ENCODE assay signal across 1 cellular context in the genomic region with DNA sequence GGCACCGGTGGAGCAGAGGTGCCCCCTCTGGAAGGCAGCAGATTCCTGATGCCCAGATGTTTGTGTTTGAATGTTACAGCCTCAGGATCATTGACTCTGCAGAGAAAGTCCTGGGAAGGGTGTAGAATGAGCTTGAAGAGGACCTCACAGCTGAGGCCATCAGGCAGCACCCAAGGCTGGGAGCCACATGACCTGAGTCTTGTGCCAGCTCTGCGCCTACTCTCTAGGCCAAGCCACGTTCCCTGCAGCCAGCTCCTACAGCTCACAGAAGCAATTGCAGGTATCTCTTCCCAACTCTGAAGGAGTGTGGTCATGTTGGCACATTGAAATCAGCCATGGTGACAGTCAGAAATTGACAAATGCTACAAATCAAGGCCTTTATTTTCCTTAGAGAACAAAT.
TF ChIP-seq lines count a peak whose summit lies in the region.

No MANE protein-coding gene starts in this region.

TF ChIP-seq in HCT116, 20 proteins besides CTCF, POLR2A, EP300 and RAD21 (continued from another document):
- TF ChIP-seq ELF1 (IDR thresholded peaks at IDR 0.05; ENCODE audit: borderline replicate concordance, low read depth) = no peak
- TF ChIP-seq ZBTB33 (IDR thresholded peaks at IDR 0.05; ENCODE audit: extremely low read depth, insufficient replicate concordance, low read length) = no peak
- TF ChIP-seq EZH2 (IDR thresholded peaks at IDR 0.05) = no peak
- no peak for TF ChIP-seq JUND (IDR thresholded peaks at IDR 0.05)
- TF ChIP-seq CEBPB (IDR thresholded peaks at IDR 0.05; ENCODE audit: low read depth) = no peak
- no peak for TF ChIP-seq CBX3 (IDR thresholded peaks at IDR 0.05; ENCODE audit: low read depth)
